In the genomic region with DNA sequence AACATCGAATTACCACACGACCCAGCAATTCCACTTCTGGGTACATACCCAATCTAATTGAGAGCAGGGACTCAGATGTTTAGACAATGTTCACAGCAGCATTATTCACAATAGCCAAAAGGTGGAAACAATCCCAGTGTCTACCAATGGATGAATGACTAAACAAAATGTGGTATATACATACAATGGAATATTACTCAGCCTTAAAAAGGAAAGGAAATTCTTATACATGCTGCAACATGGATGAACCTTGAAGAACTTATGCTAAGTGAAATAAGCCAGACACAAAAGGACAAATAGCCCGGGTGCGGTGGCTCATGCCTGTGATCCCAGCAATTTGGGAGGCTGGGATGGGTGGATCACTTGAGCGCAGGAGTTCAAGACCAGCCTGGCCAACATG, we compare ENCODE assay signal across 33 cellular contexts. TPM values are rescaled to one million over a fixed set of nuclear protein-coding genes. Genes with fewer than 3 reads are reported as not detected.
"Had no signal": no experiment of that assay in that cellular context is flagged by ENCODE, and none has a peak within 500 bp of the region (broad histone marks: within the 10 kb centered on the region; RNA-seq: fewer than 3 reads in every experiment).

No MANE protein-coding gene starts in this region.

- H3K27ac Mint-ChIP-seq: stimulated activated effector memory CD8-positive, alpha-beta T cell treated with anti-CD3 and anti-CD28 coated beads, Interleukin-12 subunit alpha, Interleukin-12 subunit beta, amount 100 ng/mL, for 72 hours; stimulated activated memory B cell treated with anti-CD40 and anti-IgM and Interleukin-4, amounts not matched to agents 10 μg/mL and 1 μg/mL and 100 μg/mL, for 72 hours; stimulated activated naive B cell treated with anti-CD40 and anti-IgM and Interleukin-4, amounts not matched to agents 10 μg/mL and 1 μg/mL and 100 μg/mL, for 72 hours; stimulated activated naive CD8-positive, alpha-beta T cell treated with anti-CD3 and anti-CD28 coated beads, Interleukin-15, amount 100 ng/mL, for 72 hours; stimulated activated naive CD8-positive, alpha-beta T cell treated with anti-CD3 and anti-CD28 coated beads, Interleukin-15, Interleukin-2, amounts not matched to agents 100 ng/mL and 50 ng/mL, for 24 hours; type B pancreatic cell had no signal

- H3K27me3 Mint-ChIP-seq: stimulated activated memory B cell treated with anti-CD40 and anti-IgM and Interleukin-4, amounts not matched to agents 10 μg/mL and 1 μg/mL and 100 μg/mL, for 72 hours had no signal

- H3K9me3 ChIP-seq: suprapubic skin, testis, thyroid gland, transverse colon, upper lobe of left lung, upper lobe of right lung, uterus, vagina had no signal

- H3K4me1 Mint-ChIP-seq: stimulated activated effector memory CD8-positive, alpha-beta T cell treated with anti-CD3 and anti-CD28 coated beads, Interleukin-12 subunit alpha, Interleukin-12 subunit beta, amount 100 ng/mL, for 72 hours; stimulated activated memory B cell treated with anti-CD40 and anti-IgM and Interleukin-4, amounts not matched to agents 10 μg/mL and 1 μg/mL and 100 μg/mL, for 72 hours; stimulated activated naive B cell treated with anti-CD40 and anti-IgM and Interleukin-4, amounts not matched to agents 10 μg/mL and 1 μg/mL and 100 μg/mL, for 72 hours; stimulated activated naive CD8-positive, alpha-beta T cell treated with anti-CD3 and anti-CD28 coated beads, Interleukin-15, amount 100 ng/mL, for 72 hours had no signal

- H3K27ac ChIP-seq: stomach, suprapubic skin, testis, thoracic aorta, thyroid gland, tibial artery, tibial nerve, transverse colon, upper lobe of left lung, upper lobe of right lung, uterus, vagina had no signal

- H3K4me3 Mint-ChIP-seq: stimulated activated effector memory CD8-positive, alpha-beta T cell treated with anti-CD3 and anti-CD28 coated beads, Interleukin-12 subunit alpha, Interleukin-12 subunit beta, amount 100 ng/mL, for 72 hours; stimulated activated memory B cell treated with anti-CD40 and anti-IgM and Interleukin-4, amounts not matched to agents 10 μg/mL and 1 μg/mL and 100 μg/mL, for 72 hours; stimulated activated naive B cell treated with anti-CD40 and anti-IgM and Interleukin-4, amounts not matched to agents 10 μg/mL and 1 μg/mL and 100 μg/mL, for 72 hours; stimulated activated naive CD8-positive, alpha-beta T cell treated with anti-CD3 and anti-CD28 coated beads, Interleukin-15, amount 100 ng/mL, for 72 hours; stimulated activated naive CD8-positive, alpha-beta T cell treated with anti-CD3 and anti-CD28 coated beads, Interleukin-15, Interleukin-2, amounts not matched to agents 100 ng/mL and 50 ng/mL, for 24 hours; type B pancreatic cell had no signal

- H3K27me3 ChIP-seq: testis, thyroid gland, upper lobe of left lung, vagina had no signal

- ATAC-seq: stimulated activated effector memory CD8-positive, alpha-beta T cell treated with anti-CD3 and anti-CD28 coated beads, Interleukin-12 subunit alpha, Interleukin-12 subunit beta, amount 100 ng/mL, for 72 hours; stimulated activated memory B cell treated with anti-CD40 and anti-IgM and Interleukin-4, amounts not matched to agents 10 μg/mL and 1 μg/mL and 100 μg/mL, for 72 hours; stimulated activated naive B cell treated with anti-CD40 and anti-IgM and Interleukin-4, amounts not matched to agents 10 μg/mL and 1 μg/mL and 100 μg/mL, for 72 hours; stimulated activated naive CD8-positive, alpha-beta T cell treated with anti-CD3 and anti-CD28 coated beads, Interleukin-15, amount 100 ng/mL, for 72 hours; stimulated activated naive CD8-positive, alpha-beta T cell treated with anti-CD3 and anti-CD28 coated beads, Interleukin-15, Interleukin-2, amounts not matched to agents 100 U/mL and 50 U/mL, for 24 hours; upper lobe of right lung had no signal

- H3K36me3 ChIP-seq: thoracic aorta, transverse colon, upper lobe of right lung, uterus, vagina had no signal

- H3K4me3 ChIP-seq: stomach, suprapubic skin, testis, thoracic aorta, thyroid gland, tibial artery, tibial nerve, transverse colon, upper lobe of left lung, upper lobe of right lung, uterus, vagina had no signal

- H3K4me1 ChIP-seq: suprapubic skin, thyroid gland, tibial artery, tibial nerve, transverse colon, upper lobe of left lung, upper lobe of right lung, uterus had no signal

- FAIRE-seq: urothelium cell line had no signal

- H3K9me3 Mint-ChIP-seq: stimulated activated effector memory CD8-positive, alpha-beta T cell treated with anti-CD3 and anti-CD28 coated beads, Interleukin-12 subunit alpha, Interleukin-12 subunit beta, amount 100 ng/mL, for 72 hours; stimulated activated naive CD8-positive, alpha-beta T cell treated with anti-CD3 and anti-CD28 coated beads, Interleukin-15, amount 100 ng/mL, for 72 hours; stimulated activated naive CD8-positive, alpha-beta T cell treated with anti-CD3 and anti-CD28 coated beads, Interleukin-15, Interleukin-2, amounts not matched to agents 100 ng/mL and 50 ng/mL, for 24 hours had no signal

- DNase-seq: stimulated activated CD4-positive, alpha-beta T cell treated with anti-CD3 and anti-CD28 coated beads, Interleukin-2, amount 100 ng/mL, for 48 hours; stimulated activated CD4-positive, alpha-beta T cell treated with anti-CD3 and anti-CD28 coated beads, Interleukin-4, amount 100 ng/mL, for 1 hour; stimulated activated CD4-positive, alpha-beta T cell treated with anti-CD3 and anti-CD28 coated beads, Interleukin-4, amount 100 ng/mL, for 24 hours; stimulated activated CD4-positive, alpha-beta T cell treated with anti-CD3 and anti-CD28 coated beads, Interleukin-4, amount 100 ng/mL, for 4 hours; stimulated activated CD8-positive, alpha-beta memory T cell treated with anti-CD3 and anti-CD28 coated beads, Interleukin-4, amount 100 ng/mL, for 48 hours; stimulated activated naive B cell treated with anti-CD40 and anti-IgM and Interleukin-4, amounts not matched to agents 10 μg/mL and 1 μg/mL and 100 μg/mL, for 72 hours; stimulated activated naive CD4-positive, alpha-beta T cell; stimulated activated naive CD4-positive, alpha-beta T cell treated with Interleukin-2 at 50 U/mL for 16 hours; stimulated activated naive CD8-positive, alpha-beta T cell treated with anti-CD3 and anti-CD28 coated beads, Interleukin-15, amount 100 ng/mL, for 72 hours; stimulated activated naive CD8-positive, alpha-beta T cell treated with anti-CD3 and anti-CD28 coated beads, Interleukin-15, Interleukin-2, amounts not matched to agents 100 U/mL and 50 U/mL, for 24 hours; stomach; substantia nigra; testis; thyroid gland; tibial artery; transverse colon; trophoblast cell; upper lobe of left lung; upper lobe of right lung; uterus had no signal

RNA-seq across cellular contexts. Expression of a gene that starts 6.9 kb away (rescaled TPM):
- total RNA-seq: subcutaneous adipose tissue, temporal lobe, thoracic aorta, tibial nerve had no signal

RNA-seq across cellular contexts. Expression of a gene that starts 39.6 kb away (rescaled TPM):
- total RNA-seq: subcutaneous adipose tissue, suprapubic skin, temporal lobe, thoracic aorta, thyroid gland, tibial nerve, ureter, urinary bladder, uterus, vagina had no signal
- polyA plus RNA-seq: urinary bladder had no signal
